In genomic region chr9:132982508-132982907, GRCh38 we compare ENCODE assay signal across 1 cellular context.
A peak's percentile ranks its signal among the peaks of the same experiment; 100 is the strongest.
TF ChIP-seq lines count a peak whose summit lies in the region.

No MANE protein-coding gene starts in this region.

TF ChIP-seq in HepG2, 621 proteins besides CTCF, POLR2A, EP300 and RAD21 (continues in another document):
- no peak for TF ChIP-seq SETDB1 (CRISPR knock-in tag; IDR thresholded peaks at IDR 0.05; ENCODE audit: borderline replicate concordance)
- no peak for TF ChIP-seq HCFC1 (IDR thresholded peaks at IDR 0.05; ENCODE audit: low read depth, low read length)
- TF ChIP-seq ZNF577 (CRISPR knock-in tag; IDR thresholded peaks at IDR 0.05; ENCODE audit: borderline replicate concordance, low read depth) = no peak
- no peak for TF ChIP-seq ATF7-NPFF (CRISPR knock-in tag; IDR thresholded peaks at IDR 0.05; ENCODE audit: low read depth)
- TF ChIP-seq TFAP4 (IDR thresholded peaks at IDR 0.05; ENCODE audit: borderline replicate concordance, low read depth) = no peak
- no peak for TF ChIP-seq ZBTB26 (CRISPR knock-in tag; IDR thresholded peaks at IDR 0.05; ENCODE audit: borderline replicate concordance)
- no peak for TF ChIP-seq ZNF720 (CRISPR knock-in tag; IDR thresholded peaks at IDR 0.05)
- TF ChIP-seq THAP11 (CRISPR knock-in tag; IDR thresholded peaks at IDR 0.05) = no peak
- TF ChIP-seq, protein P1, sequence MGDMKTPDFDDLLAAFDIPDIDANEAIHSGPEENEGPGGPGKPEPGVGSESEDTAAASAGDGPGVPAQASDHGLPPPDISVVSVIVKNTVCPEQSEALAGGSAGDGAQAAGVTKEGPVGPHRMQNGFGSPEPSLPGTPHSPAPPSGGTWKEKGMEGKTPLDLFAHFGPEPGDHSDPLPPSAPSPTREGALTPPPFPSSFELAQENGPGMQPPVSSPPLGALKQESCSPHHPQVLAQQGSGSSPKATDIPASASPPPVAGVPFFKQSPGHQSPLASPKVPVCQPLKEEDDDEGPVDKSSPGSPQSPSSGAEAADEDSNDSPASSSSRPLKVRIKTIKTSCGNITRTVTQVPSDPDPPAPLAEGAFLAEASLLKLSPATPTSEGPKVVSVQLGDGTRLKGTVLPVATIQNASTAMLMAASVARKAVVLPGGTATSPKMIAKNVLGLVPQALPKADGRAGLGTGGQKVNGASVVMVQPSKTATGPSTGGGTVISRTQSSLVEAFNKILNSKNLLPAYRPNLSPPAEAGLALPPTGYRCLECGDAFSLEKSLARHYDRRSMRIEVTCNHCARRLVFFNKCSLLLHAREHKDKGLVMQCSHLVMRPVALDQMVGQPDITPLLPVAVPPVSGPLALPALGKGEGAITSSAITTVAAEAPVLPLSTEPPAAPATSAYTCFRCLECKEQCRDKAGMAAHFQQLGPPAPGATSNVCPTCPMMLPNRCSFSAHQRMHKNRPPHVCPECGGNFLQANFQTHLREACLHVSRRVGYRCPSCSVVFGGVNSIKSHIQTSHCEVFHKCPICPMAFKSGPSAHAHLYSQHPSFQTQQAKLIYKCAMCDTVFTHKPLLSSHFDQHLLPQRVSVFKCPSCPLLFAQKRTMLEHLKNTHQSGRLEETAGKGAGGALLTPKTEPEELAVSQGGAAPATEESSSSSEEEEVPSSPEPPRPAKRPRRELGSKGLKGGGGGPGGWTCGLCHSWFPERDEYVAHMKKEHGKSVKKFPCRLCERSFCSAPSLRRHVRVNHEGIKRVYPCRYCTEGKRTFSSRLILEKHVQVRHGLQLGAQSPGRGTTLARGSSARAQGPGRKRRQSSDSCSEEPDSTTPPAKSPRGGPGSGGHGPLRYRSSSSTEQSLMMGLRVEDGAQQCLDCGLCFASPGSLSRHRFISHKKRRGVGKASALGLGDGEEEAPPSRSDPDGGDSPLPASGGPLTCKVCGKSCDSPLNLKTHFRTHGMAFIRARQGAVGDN (CRISPR knock-in tag; IDR thresholded peaks at IDR 0.05) = peak; percentile 27; the same call in 1 of the 2 replicates
- no peak for TF ChIP-seq KDM2A (CRISPR knock-in tag; IDR thresholded peaks at IDR 0.05; ENCODE audit: borderline replicate concordance, low read depth)
- TF ChIP-seq, protein P2, sequence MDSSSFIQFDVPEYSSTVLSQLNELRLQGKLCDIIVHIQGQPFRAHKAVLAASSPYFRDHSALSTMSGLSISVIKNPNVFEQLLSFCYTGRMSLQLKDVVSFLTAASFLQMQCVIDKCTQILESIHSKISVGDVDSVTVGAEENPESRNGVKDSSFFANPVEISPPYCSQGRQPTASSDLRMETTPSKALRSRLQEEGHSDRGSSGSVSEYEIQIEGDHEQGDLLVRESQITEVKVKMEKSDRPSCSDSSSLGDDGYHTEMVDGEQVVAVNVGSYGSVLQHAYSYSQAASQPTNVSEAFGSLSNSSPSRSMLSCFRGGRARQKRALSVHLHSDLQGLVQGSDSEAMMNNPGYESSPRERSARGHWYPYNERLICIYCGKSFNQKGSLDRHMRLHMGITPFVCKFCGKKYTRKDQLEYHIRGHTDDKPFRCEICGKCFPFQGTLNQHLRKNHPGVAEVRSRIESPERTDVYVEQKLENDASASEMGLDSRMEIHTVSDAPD (CRISPR knock-in tag; IDR thresholded peaks at IDR 0.05) = no peak
- no peak for TF ChIP-seq ZNF644 (CRISPR knock-in tag; IDR thresholded peaks at IDR 0.05; ENCODE audit: low read depth)
- TF ChIP-seq ZKSCAN5 (CRISPR knock-in tag; IDR thresholded peaks at IDR 0.05) = no peak
- no peak for TF ChIP-seq ZFYVE20 (CRISPR knock-in tag; IDR thresholded peaks at IDR 0.05; ENCODE audit: borderline replicate concordance, low read depth)
- no peak for TF ChIP-seq TCF12 (IDR thresholded peaks at IDR 0.05)
- no peak for TF ChIP-seq TCF12 (CRISPR knock-in tag; IDR thresholded peaks at IDR 0.05)
- TF ChIP-seq ZNF121 (CRISPR knock-in tag; IDR thresholded peaks at IDR 0.05) = no peak
- no peak for TF ChIP-seq BHLHE40 (IDR thresholded peaks at IDR 0.05; ENCODE audit: low read length)
- no peak for TF ChIP-seq U2AF1 (optimal IDR thresholded peaks at IDR 0.05; ENCODE audit: low read depth, low read length)
- no peak for TF ChIP-seq FOXP1 (IDR thresholded peaks at IDR 0.05)
- 0 out of 2 replicates have a peak, but pooled peaks have one; percentile 24 for TF ChIP-seq FOXP1 (CRISPR knock-in tag; IDR thresholded peaks at IDR 0.05)
- TF ChIP-seq ZNF776 (CRISPR knock-in tag; IDR thresholded peaks at IDR 0.05) = no peak
- peak; percentile 39; the same call in 1 of the 2 replicates for TF ChIP-seq RARA (CRISPR knock-in tag; IDR thresholded peaks at IDR 0.05)
- TF ChIP-seq PBX2 (CRISPR knock-in tag; IDR thresholded peaks at IDR 0.05) = peak; percentile 66
- no peak for TF ChIP-seq CBFB (CRISPR knock-in tag; IDR thresholded peaks at IDR 0.05)
- TF ChIP-seq RAD51 (IDR thresholded peaks at IDR 0.05; ENCODE audit: borderline replicate concordance) = no peak
- TF ChIP-seq RFXANK (CRISPR knock-in tag; IDR thresholded peaks at IDR 0.05) = no peak
- TF ChIP-seq ZNF354B (CRISPR knock-in tag; IDR thresholded peaks at IDR 0.05) = no peak
- TF ChIP-seq MAFG (CRISPR knock-in tag; IDR thresholded peaks at IDR 0.05) = no peak
- no peak for TF ChIP-seq ATRX (CRISPR knock-in tag; IDR thresholded peaks at IDR 0.05; ENCODE audit: borderline replicate concordance)
- no peak for TF ChIP-seq ZNF441 (CRISPR knock-in tag; IDR thresholded peaks at IDR 0.05; ENCODE audit: borderline replicate concordance)
- no peak for TF ChIP-seq MATR3 (CRISPR knock-in tag; IDR thresholded peaks at IDR 0.05)
- TF ChIP-seq, protein P3, sequence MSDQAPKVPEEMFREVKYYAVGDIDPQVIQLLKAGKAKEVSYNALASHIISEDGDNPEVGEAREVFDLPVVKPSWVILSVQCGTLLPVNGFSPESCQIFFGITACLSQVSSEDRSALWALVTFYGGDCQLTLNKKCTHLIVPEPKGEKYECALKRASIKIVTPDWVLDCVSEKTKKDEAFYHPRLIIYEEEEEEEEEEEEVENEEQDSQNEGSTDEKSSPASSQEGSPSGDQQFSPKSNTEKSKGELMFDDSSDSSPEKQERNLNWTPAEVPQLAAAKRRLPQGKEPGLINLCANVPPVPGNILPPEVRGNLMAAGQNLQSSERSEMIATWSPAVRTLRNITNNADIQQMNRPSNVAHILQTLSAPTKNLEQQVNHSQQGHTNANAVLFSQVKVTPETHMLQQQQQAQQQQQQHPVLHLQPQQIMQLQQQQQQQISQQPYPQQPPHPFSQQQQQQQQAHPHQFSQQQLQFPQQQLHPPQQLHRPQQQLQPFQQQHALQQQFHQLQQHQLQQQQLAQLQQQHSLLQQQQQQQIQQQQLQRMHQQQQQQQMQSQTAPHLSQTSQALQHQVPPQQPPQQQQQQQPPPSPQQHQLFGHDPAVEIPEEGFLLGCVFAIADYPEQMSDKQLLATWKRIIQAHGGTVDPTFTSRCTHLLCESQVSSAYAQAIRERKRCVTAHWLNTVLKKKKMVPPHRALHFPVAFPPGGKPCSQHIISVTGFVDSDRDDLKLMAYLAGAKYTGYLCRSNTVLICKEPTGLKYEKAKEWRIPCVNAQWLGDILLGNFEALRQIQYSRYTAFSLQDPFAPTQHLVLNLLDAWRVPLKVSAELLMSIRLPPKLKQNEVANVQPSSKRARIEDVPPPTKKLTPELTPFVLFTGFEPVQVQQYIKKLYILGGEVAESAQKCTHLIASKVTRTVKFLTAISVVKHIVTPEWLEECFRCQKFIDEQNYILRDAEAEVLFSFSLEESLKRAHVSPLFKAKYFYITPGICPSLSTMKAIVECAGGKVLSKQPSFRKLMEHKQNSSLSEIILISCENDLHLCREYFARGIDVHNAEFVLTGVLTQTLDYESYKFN (CRISPR knock-in tag; conservative IDR thresholded peaks at IDR 0.05) = peak; percentile 64
- TF ChIP-seq, protein P4, sequence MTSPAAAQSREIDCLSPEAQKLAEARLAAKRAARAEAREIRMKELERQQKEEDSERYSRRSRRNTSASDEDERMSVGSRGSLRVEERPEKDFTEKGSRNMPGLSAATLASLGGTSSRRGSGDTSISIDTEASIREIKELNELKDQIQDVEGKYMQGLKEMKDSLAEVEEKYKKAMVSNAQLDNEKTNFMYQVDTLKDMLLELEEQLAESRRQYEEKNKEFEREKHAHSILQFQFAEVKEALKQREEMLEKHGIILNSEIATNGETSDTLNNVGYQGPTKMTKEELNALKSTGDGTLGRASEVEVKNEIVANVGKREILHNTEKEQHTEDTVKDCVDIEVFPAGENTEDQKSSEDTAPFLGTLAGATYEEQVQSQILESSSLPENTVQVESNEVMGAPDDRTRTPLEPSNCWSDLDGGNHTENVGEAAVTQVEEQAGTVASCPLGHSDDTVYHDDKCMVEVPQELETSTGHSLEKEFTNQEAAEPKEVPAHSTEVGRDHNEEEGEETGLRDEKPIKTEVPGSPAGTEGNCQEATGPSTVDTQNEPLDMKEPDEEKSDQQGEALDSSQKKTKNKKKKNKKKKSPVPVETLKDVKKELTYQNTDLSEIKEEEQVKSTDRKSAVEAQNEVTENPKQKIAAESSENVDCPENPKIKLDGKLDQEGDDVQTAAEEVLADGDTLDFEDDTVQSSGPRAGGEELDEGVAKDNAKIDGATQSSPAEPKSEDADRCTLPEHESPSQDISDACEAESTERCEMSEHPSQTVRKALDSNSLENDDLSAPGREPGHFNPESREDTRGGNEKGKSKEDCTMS (CRISPR knock-in tag; conservative IDR thresholded peaks at IDR 0.05) = no peak
- TF ChIP-seq, protein P5, sequence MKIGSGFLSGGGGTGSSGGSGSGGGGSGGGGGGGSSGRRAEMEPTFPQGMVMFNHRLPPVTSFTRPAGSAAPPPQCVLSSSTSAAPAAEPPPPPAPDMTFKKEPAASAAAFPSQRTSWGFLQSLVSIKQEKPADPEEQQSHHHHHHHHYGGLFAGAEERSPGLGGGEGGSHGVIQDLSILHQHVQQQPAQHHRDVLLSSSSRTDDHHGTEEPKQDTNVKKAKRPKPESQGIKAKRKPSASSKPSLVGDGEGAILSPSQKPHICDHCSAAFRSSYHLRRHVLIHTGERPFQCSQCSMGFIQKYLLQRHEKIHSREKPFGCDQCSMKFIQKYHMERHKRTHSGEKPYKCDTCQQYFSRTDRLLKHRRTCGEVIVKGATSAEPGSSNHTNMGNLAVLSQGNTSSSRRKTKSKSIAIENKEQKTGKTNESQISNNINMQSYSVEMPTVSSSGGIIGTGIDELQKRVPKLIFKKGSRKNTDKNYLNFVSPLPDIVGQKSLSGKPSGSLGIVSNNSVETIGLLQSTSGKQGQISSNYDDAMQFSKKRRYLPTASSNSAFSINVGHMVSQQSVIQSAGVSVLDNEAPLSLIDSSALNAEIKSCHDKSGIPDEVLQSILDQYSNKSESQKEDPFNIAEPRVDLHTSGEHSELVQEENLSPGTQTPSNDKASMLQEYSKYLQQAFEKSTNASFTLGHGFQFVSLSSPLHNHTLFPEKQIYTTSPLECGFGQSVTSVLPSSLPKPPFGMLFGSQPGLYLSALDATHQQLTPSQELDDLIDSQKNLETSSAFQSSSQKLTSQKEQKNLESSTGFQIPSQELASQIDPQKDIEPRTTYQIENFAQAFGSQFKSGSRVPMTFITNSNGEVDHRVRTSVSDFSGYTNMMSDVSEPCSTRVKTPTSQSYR (CRISPR knock-in tag; IDR thresholded peaks at IDR 0.05; ENCODE audit: borderline replicate concordance) = no peak
- TF ChIP-seq MIXL1 (CRISPR knock-in tag; IDR thresholded peaks at IDR 0.05) = peak; percentile 58; the same call in 1 of the 2 replicates
- TF ChIP-seq, protein P6, sequence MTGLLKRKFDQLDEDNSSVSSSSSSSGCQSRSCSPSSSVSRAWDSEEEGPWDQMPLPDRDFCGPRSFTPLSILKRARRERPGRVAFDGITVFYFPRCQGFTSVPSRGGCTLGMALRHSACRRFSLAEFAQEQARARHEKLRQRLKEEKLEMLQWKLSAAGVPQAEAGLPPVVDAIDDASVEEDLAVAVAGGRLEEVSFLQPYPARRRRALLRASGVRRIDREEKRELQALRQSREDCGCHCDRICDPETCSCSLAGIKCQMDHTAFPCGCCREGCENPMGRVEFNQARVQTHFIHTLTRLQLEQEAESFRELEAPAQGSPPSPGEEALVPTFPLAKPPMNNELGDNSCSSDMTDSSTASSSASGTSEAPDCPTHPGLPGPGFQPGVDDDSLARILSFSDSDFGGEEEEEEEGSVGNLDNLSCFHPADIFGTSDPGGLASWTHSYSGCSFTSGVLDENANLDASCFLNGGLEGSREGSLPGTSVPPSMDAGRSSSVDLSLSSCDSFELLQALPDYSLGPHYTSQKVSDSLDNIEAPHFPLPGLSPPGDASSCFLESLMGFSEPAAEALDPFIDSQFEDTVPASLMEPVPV (CRISPR knock-in tag; IDR thresholded peaks at IDR 0.05) = no peak
- TF ChIP-seq ZNF362 (CRISPR knock-in tag; IDR thresholded peaks at IDR 0.05; ENCODE audit: borderline replicate concordance) = peak; percentile 82
